Comparison of ENCODE assay signal across 26 cellular contexts in genomic region chr9:107730691-107731090, GRCh38.
"Had no signal": no experiment of that assay in that cellular context is flagged by ENCODE, and none has a peak within 500 bp of the region (broad histone marks: within the 10 kb centered on the region; RNA-seq: fewer than 3 reads in every experiment).

No MANE protein-coding gene starts in this region.

- H3K27me3 Mint-ChIP-seq: dendritic cell treated with granulocyte-macrophage colony-stimulating factor and Interleukin-4, amounts not matched to agents 40 ng/mL and 50 ng/mL, for 4 days; stimulated activated memory B cell treated with anti-CD40 and anti-IgM and Interleukin-4, amounts not matched to agents 10 μg/mL and 1 μg/mL and 100 μg/mL, for 72 hours; stimulated activated naive CD8-positive, alpha-beta T cell treated with anti-CD3 and anti-CD28 coated beads, Interleukin-15, Interleukin-2, amounts not matched to agents 100 ng/mL and 50 ng/mL, for 24 hours had no signal

- H3K4me3 ChIP-seq: esophagus squamous epithelium, gastroesophageal sphincter, hepatocyte, left ventricle myocardium inferior, lower lobe of right lung, pancreas, psoas muscle, right lobe of liver, spleen, tibial nerve, upper lobe of right lung, vagina had no signal

- H3K27me3 ChIP-seq: esophagus squamous epithelium, gastroesophageal sphincter, hepatocyte, pancreas, right lobe of liver, spleen, tibial nerve, upper lobe of right lung, vagina had no signal

- H2AFZ ChIP-seq: hepatocyte had no signal

- H3K27ac Mint-ChIP-seq: dendritic cell treated with granulocyte-macrophage colony-stimulating factor and Interleukin-4, amounts not matched to agents 40 ng/mL and 50 ng/mL, for 4 days; memory B cell; mesothelial cell of epicardium; natural killer cell treated with Interleukin-12 subunit alpha and Interleukin-12 subunit beta and Interleukin-15 and Interleukin-18, amount 100 ng/mL, for 72 hours; stimulated activated memory B cell treated with anti-CD40 and anti-IgM and Interleukin-4, amounts not matched to agents 10 μg/mL and 1 μg/mL and 100 μg/mL, for 72 hours; stimulated activated naive CD8-positive, alpha-beta T cell treated with anti-CD3 and anti-CD28 coated beads, Interleukin-15, Interleukin-2, amounts not matched to agents 100 ng/mL and 50 ng/mL, for 24 hours had no signal

- H3K79me2 ChIP-seq: hepatocyte had no signal

- H3K27ac ChIP-seq: esophagus squamous epithelium, gastroesophageal sphincter, hepatocyte, left ventricle myocardium inferior, lower lobe of right lung, pancreas, psoas muscle, right lobe of liver, tibial nerve, upper lobe of right lung, vagina had no signal

- H3K9me3 ChIP-seq: esophagus squamous epithelium, gastroesophageal sphincter, left ventricle myocardium inferior, lower lobe of right lung, pancreas, psoas muscle, right lobe of liver, spleen, tibial nerve, upper lobe of right lung, vagina had no signal

- H3K4me3 Mint-ChIP-seq: dendritic cell treated with granulocyte-macrophage colony-stimulating factor and Interleukin-4, amounts not matched to agents 40 ng/mL and 50 ng/mL, for 4 days; memory B cell; mesothelial cell of epicardium; natural killer cell treated with Interleukin-12 subunit alpha and Interleukin-12 subunit beta and Interleukin-15 and Interleukin-18, amount 100 ng/mL, for 72 hours; stimulated activated memory B cell treated with anti-CD40 and anti-IgM and Interleukin-4, amounts not matched to agents 10 μg/mL and 1 μg/mL and 100 μg/mL, for 72 hours; stimulated activated naive CD8-positive, alpha-beta T cell treated with anti-CD3 and anti-CD28 coated beads, Interleukin-15, Interleukin-2, amounts not matched to agents 100 ng/mL and 50 ng/mL, for 24 hours had no signal

- H3K9me3 Mint-ChIP-seq: dendritic cell treated with granulocyte-macrophage colony-stimulating factor and Interleukin-4, amounts not matched to agents 40 ng/mL and 50 ng/mL, for 4 days; mesothelial cell of epicardium; natural killer cell treated with Interleukin-12 subunit alpha and Interleukin-12 subunit beta and Interleukin-15 and Interleukin-18, amount 100 ng/mL, for 72 hours had no signal

- H3K4me2 ChIP-seq: hepatocyte had no signal

- H3K36me3 Mint-ChIP-seq: mesothelial cell of epicardium; natural killer cell treated with Interleukin-12 subunit alpha and Interleukin-12 subunit beta and Interleukin-15 and Interleukin-18, amount 100 ng/mL, for 72 hours; stimulated activated memory B cell treated with anti-CD40 and anti-IgM and Interleukin-4, amounts not matched to agents 10 μg/mL and 1 μg/mL and 100 μg/mL, for 72 hours had no signal

- DNase-seq: esophagus squamous epithelium; foreskin fibroblast; kidney; left cardiac atrium; left ventricle myocardium inferior; lower lobe of right lung; occipital lobe; psoas muscle; retina; right lobe of liver; spleen; stimulated activated CD4-positive, alpha-beta T cell treated with anti-CD3 and anti-CD28 coated beads, Interleukin-15, amount 100 ng/mL, for 24 hours; stimulated activated CD4-positive, alpha-beta T cell treated with anti-CD3 and anti-CD28 coated beads, Interleukin-1b, Interleukin-23, amount 100 ng/mL, for 48 hours; stimulated activated CD4-positive, alpha-beta T cell treated with anti-CD3 and anti-CD28 coated beads, Interleukin-4, amount 100 ng/mL, for 24 hours; upper lobe of right lung had no signal

- H3K36me3 ChIP-seq: esophagus squamous epithelium, gastroesophageal sphincter, left ventricle myocardium inferior, lower lobe of right lung, pancreas, right lobe of liver, spleen, tibial nerve, upper lobe of right lung, vagina had no signal

- H3K4me1 Mint-ChIP-seq: memory B cell, mesothelial cell of epicardium had no signal

- ATAC-seq: gastroesophageal sphincter; left cardiac atrium; lower lobe of right lung; natural killer cell treated with Interleukin-12 subunit alpha and Interleukin-12 subunit beta and Interleukin-15 and Interleukin-18, amount 100 ng/mL, for 72 hours; psoas muscle; stimulated activated memory B cell treated with anti-CD40 and anti-IgM and Interleukin-4, amounts not matched to agents 10 μg/mL and 1 μg/mL and 100 μg/mL, for 72 hours; upper lobe of right lung had no signal
